ENCODE assay signal across 8 cellular contexts in genomic region chr12:55743131-55743921, GRCh38. TPM values are rescaled to one million over a fixed set of nuclear protein-coding genes. Genes with fewer than 3 reads are reported as not detected.
DNase-seq lines count a peak whose midpoint lies in the region; ATAC-seq and TF ChIP-seq lines count a peak whose summit lies in the region.

No MANE protein-coding gene starts in this region.

- peak overlapping the region; percentile 43 for H3K27ac Mint-ChIP-seq in activated naive CD4-positive, alpha-beta T cell treated with anti-CD3 and anti-CD28 coated beads, Interleukin-2, amount 50 U/mL, for 24 hours

- ATAC-seq in GM18909 (IDR thresholded peaks at IDR 0.05; ENCODE audit: poor library complexity, unreplicated experiment) (peak; percentile 49), HG03354 (IDR thresholded peaks at IDR 0.05; ENCODE audit: poor library complexity, severe bottlenecking, unreplicated experiment) (peak; percentile 49), heart left ventricle (peak in 3 of 4 donors; percentile 5 to 21 (median 13)), HG02840 (IDR thresholded peaks at IDR 0.05; ENCODE audit: low FRiP score, unreplicated experiment) (no peak)

- H3K4me3 ChIP-seq in BE2C (ENCODE audit: low read depth, low read length), result peak overlapping the region; percentile 96
- peak overlapping the region; percentile 54 to 93 (median 75) for H3K4me3 ChIP-seq in heart left ventricle
- H3K4me3 ChIP-seq in prostate gland, result peak overlapping the region; percentile 48 to 50

- peak overlapping the region; percentile 90 for H3K4me3 Mint-ChIP-seq in activated naive CD4-positive, alpha-beta T cell treated with anti-CD3 and anti-CD28 coated beads, Interleukin-2, amount 50 U/mL, for 24 hours

- H3K4me1 ChIP-seq in BE2C (peaks cover 20% of the 10 kb centered on the region), heart left ventricle (peaks cover 0 to 55% (median 30%) of the 10 kb centered on the region in 12 donors), prostate gland (replicated peaks) (peaks cover 4% of the 10 kb centered on the region)

- DNase-seq in BE2C (peak; percentile 85), RPMI8226 (peak; percentile 80), heart left ventricle (peak in 4 of 5 donors; percentile 61 to 78 (median 69)), prostate gland (ENCODE audit: low spot score) (peak; percentile 38)

- H3K27ac ChIP-seq in heart left ventricle (peak overlapping the region in 10 of 12 donors; percentile 24 to 74 (median 58)), prostate gland (peak overlapping the region; percentile 68 to 72)

- H3K9me3 Mint-ChIP-seq in activated naive CD4-positive, alpha-beta T cell treated with anti-CD3 and anti-CD28 coated beads, Interleukin-2, amount 50 U/mL, for 24 hours, result no peaks in the 10 kb centered on the region

- H3K36me3 ChIP-seq in BE2C (peaks cover 14% of the 10 kb centered on the region), heart left ventricle (no peaks in the 10 kb centered on the region), prostate gland (no peaks in the 10 kb centered on the region)

- H3K27me3 ChIP-seq in BE2C, result no peaks in the 10 kb centered on the region
- peaks cover 0 to 6% (median 0%) of the 10 kb centered on the region in 9 donors for H3K27me3 ChIP-seq in heart left ventricle
- no peaks in the 10 kb centered on the region for H3K27me3 ChIP-seq in prostate gland (replicated peaks; ENCODE audit: insufficient read depth)

- H3K9me3 ChIP-seq in BE2C (no peaks in the 10 kb centered on the region), heart left ventricle (no peaks in the 10 kb centered on the region), prostate gland (no peaks in the 10 kb centered on the region)

- intact Hi-C loops in heart left ventricle (cut with DNase I), result loop anchor here in 4 of 10 donors (5.0 to 10.0 kb wide), 6 partner anchors 54 to 299 kb away; partner anchors contain the start of genes RPS26 (in 2 of the 4), IKZF4 (in 1 of the 4), ORMDL2 (in 1 of the 4) and SARNP (in 1 of the 4)
- intact Hi-C loops in prostate gland (cut with DNase I), result loop anchor here (2.0 kb wide), 1 partner anchor 53 kb away; no protein-coding TSS in a partner anchor

- TF ChIP-seq CTCF in BE2C (IDR thresholded peaks at IDR 0.05; ENCODE audit: low read depth, low read length), result no peak
- TF ChIP-seq CTCF in heart left ventricle (IDR thresholded peaks at IDR 0.05), result peak in 1 of 12 donors; percentile 24
- TF ChIP-seq CTCF in prostate gland (IDR thresholded peaks at IDR 0.05), result peak in 1 of 4 experiments; percentile 15

- no peak for TF ChIP-seq POLR2A in heart left ventricle (IDR thresholded peaks at IDR 0.05)
- TF ChIP-seq POLR2A in prostate gland (IDR thresholded peaks at IDR 0.05), result no peak

- H3K36me3 Mint-ChIP-seq in activated naive CD4-positive, alpha-beta T cell treated with anti-CD3 and anti-CD28 coated beads, Interleukin-2, amount 50 U/mL, for 24 hours, result no peaks in the 10 kb centered on the region

- H3K4me1 Mint-ChIP-seq in activated naive CD4-positive, alpha-beta T cell treated with anti-CD3 and anti-CD28 coated beads, Interleukin-2, amount 50 U/mL, for 24 hours, result peaks cover 41% of the 10 kb centered on the region

- WGBS in heart left ventricle, 4 donors, result 0 to 1% (median 1%) methylated on average over 20 to 85 of the region's 90 CpGs
- under 1% methylated on average over 28 of the region's 90 CpGs for WGBS in prostate gland

- H3K27me3 Mint-ChIP-seq in activated naive CD4-positive, alpha-beta T cell treated with anti-CD3 and anti-CD28 coated beads, Interleukin-2, amount 50 U/mL, for 24 hours, result no peaks in the 10 kb centered on the region

RNA-seq across cellular contexts. Expression of gene GDF11, which starts 0.4 kb away (rescaled TPM):
- polyA plus RNA-seq in BE2C (2012; ENCODE audit: insufficient read depth, insufficient read length, low read depth), result 111 TPM
- total RNA-seq in heart left ventricle (10 to 100 TPM in 7 of 9 donors, 1 to 10 TPM in 2; 7.8 to 18.2 (median 12.4) TPM), prostate gland (10 to 100 TPM in 1 of 2 donors, 1 to 10 TPM in 1; 4.1 to 10.3 TPM)
- polyA plus RNA-seq in heart left ventricle, result 10 to 100 TPM in 1 of 2 donors, 1 to 10 TPM in 1; 6.9 to 15.7 TPM

RNA-seq across cellular contexts. Expression of gene CD63, which starts 14.5 kb away (rescaled TPM):
- polyA plus RNA-seq in BE2C (2012; ENCODE audit: insufficient read depth, insufficient read length, low read depth), result 1,347 TPM
- 1,000 to 10,000 TPM in 3 of 9 donors, 100 to 1,000 TPM in 6; 475 to 1,670 (median 767) TPM for total RNA-seq in heart left ventricle
- 1,000 to 10,000 TPM; 1,034 to 2,790 TPM for polyA plus RNA-seq in heart left ventricle
- 100 to 1,000 TPM; 485 to 585 TPM for total RNA-seq in prostate gland

RNA-seq across cellular contexts. Expression of gene RDH5, which starts 23.1 kb away (rescaled TPM):
- polyA plus RNA-seq in BE2C (2012; ENCODE audit: insufficient read depth, insufficient read length, low read depth), result 2.2 TPM
- total RNA-seq in heart left ventricle (10 to 100 TPM in 8 of 9 donors, 1 to 10 TPM in 1; 5.9 to 20.5 (median 16.2) TPM), prostate gland (10 to 100 TPM in 1 of 2 donors, 1 to 10 TPM in 1; 5.7 to 12.6 TPM)
- polyA plus RNA-seq in heart left ventricle, result 10 to 100 TPM; 25.8 to 42.4 TPM

RNA-seq across cellular contexts. Expression of gene BLOC1S1, which starts 27.5 kb away (rescaled TPM):
- 146 TPM for polyA plus RNA-seq in BE2C (2012; ENCODE audit: insufficient read depth, insufficient read length, low read depth)
- 100 to 1,000 TPM in 5 of 9 donors, 10 to 100 TPM in 4; 71.3 to 173 (median 131) TPM for total RNA-seq in heart left ventricle
- polyA plus RNA-seq in heart left ventricle, result 100 to 1,000 TPM; 187 to 314 TPM
- 100 to 1,000 TPM; 151 to 240 TPM for total RNA-seq in prostate gland

RNA-seq across cellular contexts. Expression of gene ITGA7, which starts 35.6 kb away (rescaled TPM):
- 3.1 TPM for polyA plus RNA-seq in BE2C (2012; ENCODE audit: insufficient read depth, insufficient read length, low read depth)
- total RNA-seq in heart left ventricle (1,000 to 10,000 TPM in 1 of 9 donors, 100 to 1,000 TPM in 8; 199 to 1,007 (median 620) TPM), prostate gland (10 to 100 TPM; 17.4 to 37.0 TPM)
- polyA plus RNA-seq in heart left ventricle, result 100 to 1,000 TPM; 173 to 573 TPM
